In the genomic region with DNA sequence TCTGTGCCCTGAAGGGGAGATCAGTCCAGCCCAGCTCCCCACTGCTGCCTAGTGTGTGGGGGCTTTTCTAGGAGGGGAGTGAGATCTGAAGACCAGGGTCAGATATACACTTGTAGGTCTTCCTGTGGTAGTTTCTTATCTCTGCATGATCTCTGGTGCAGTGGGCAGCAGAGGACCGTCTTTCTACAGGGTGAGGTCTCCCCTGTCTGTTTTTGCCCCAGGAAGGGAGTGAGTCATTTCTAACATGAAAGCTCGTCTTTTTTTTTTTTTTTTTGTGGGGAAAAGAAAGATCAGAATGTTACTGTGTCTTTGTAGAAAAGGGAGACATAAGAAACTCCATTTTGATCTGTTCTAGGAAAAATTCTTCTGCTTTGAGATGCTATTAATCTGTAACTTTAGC, we compare ENCODE assay signal across 24 cellular contexts.
"Had no signal": no experiment of that assay in that cellular context is flagged by ENCODE, and none has a peak within 500 bp of the region (broad histone marks: within the 10 kb centered on the region; RNA-seq: fewer than 3 reads in every experiment).

No MANE protein-coding gene starts in this region.

- H3K27me3 ChIP-seq: dorsolateral prefrontal cortex, gastrocnemius medialis, sigmoid colon, testis, tibial artery, upper lobe of right lung, uterus had no signal

- H3K36me3 Mint-ChIP-seq: stimulated activated effector memory CD8-positive, alpha-beta T cell treated with anti-CD3 and anti-CD28 coated beads, Interleukin-12 subunit alpha, Interleukin-12 subunit beta, amount 100 ng/mL, for 72 hours had no signal

- H3K4me3 Mint-ChIP-seq: natural killer cell; neural crest cell; stimulated activated effector memory CD8-positive, alpha-beta T cell treated with anti-CD3 and anti-CD28 coated beads, Interleukin-12 subunit alpha, Interleukin-12 subunit beta, amount 100 ng/mL, for 72 hours had no signal

- DNase-seq: dorsolateral prefrontal cortex; effector CD4-positive, alpha-beta T cell; foreskin fibroblast; gastrocnemius medialis; head of caudate nucleus; left cardiac atrium; left ventricle myocardium inferior; lower lobe of right lung; natural killer cell; psoas muscle; right cardiac atrium; sigmoid colon; stimulated activated CD4-positive, alpha-beta T cell treated with anti-CD3 and anti-CD28 coated beads, Interleukin-2, amount 100 ng/mL, for 24 hours; stimulated activated CD4-positive, alpha-beta T cell treated with anti-CD3 and anti-CD28 coated beads, Interleukin-4, amount 100 ng/mL, for 24 hours; stimulated activated naive CD4-positive, alpha-beta T cell treated with Interleukin-2 at 50 U/mL for 16 hours; substantia nigra; testis; tibial artery; upper lobe of right lung; uterus had no signal

- H3K27ac ChIP-seq: dorsolateral prefrontal cortex, epithelial cell of prostate, gastrocnemius medialis, left ventricle myocardium inferior, lower lobe of right lung, psoas muscle, sigmoid colon, testis, tibial artery, upper lobe of right lung, uterus had no signal

- H3K27ac Mint-ChIP-seq: natural killer cell; stimulated activated effector memory CD8-positive, alpha-beta T cell treated with anti-CD3 and anti-CD28 coated beads, Interleukin-12 subunit alpha, Interleukin-12 subunit beta, amount 100 ng/mL, for 72 hours had no signal

- H3K4me1 ChIP-seq: gastrocnemius medialis, left ventricle myocardium inferior, lower lobe of right lung, psoas muscle, sigmoid colon, testis, tibial artery, upper lobe of right lung, uterus had no signal

- H3K4me3 ChIP-seq: dorsolateral prefrontal cortex, gastrocnemius medialis, left ventricle myocardium inferior, lower lobe of right lung, psoas muscle, sigmoid colon, testis, tibial artery, upper lobe of right lung, uterus had no signal

- ATAC-seq: esophagus mucosa; gastrocnemius medialis; left cardiac atrium; lower lobe of right lung; psoas muscle; right cardiac atrium; stimulated activated effector memory CD8-positive, alpha-beta T cell treated with anti-CD3 and anti-CD28 coated beads, Interleukin-12 subunit alpha, Interleukin-12 subunit beta, amount 100 ng/mL, for 72 hours; upper lobe of right lung had no signal

- H3K36me3 ChIP-seq: gastrocnemius medialis, lower lobe of right lung, sigmoid colon, upper lobe of right lung, uterus had no signal

- H3K4me1 Mint-ChIP-seq: stimulated activated effector memory CD8-positive, alpha-beta T cell treated with anti-CD3 and anti-CD28 coated beads, Interleukin-12 subunit alpha, Interleukin-12 subunit beta, amount 100 ng/mL, for 72 hours had no signal

- H3K9me3 ChIP-seq: gastrocnemius medialis, testis, upper lobe of right lung, uterus had no signal
